Comparison of ENCODE assay signal across 1 cellular context in the genomic region with DNA sequence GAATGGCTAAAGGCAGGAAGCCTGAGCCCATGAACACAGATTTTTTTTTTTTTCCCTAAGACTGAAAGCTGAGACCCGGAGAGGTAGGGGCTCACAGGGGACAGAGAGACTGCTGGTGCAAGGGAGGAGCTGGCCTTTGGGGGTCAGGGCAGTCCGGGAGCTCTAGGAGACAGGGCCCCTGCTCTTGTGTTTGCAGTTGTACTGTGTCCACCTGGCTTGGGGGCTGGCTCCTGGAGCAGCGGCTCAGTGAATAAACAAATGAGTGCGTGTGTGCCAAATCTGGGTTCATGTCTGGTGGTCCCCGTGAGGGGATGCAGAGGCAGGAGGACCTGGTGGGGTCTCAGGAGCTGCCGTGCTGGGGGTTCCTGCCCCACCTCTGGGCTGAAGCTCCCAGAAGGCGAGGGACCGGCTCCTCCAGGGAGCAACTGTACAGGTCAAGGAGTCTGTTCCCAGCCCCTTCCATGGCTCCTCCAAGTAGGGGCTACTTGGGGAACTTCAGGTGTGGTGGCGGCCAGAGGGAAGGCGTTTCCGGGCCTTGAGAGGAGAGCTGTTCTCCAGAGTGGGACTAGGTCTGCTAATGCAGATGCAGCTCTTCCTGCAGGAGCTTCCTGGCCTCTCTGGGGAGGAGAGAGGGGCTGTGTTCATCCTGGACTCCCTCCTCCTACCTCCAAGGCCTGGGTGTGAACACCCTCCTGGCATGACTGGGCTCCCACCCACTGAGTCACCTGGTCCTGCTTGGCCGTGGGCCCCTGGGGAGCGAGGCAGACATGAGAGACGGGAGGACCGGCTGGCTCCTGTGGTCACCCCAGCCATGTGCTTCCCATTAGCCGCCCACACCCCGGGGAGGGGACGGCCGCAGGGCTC.
A peak's percentile ranks its signal among the peaks of the same experiment; 100 is the strongest.
TF ChIP-seq lines count a peak whose summit lies in the region.

No MANE protein-coding gene starts in this region.

TF ChIP-seq in HepG2, 621 proteins besides CTCF, POLR2A, EP300 and RAD21 (continued from another document and continues in another):
- TF ChIP-seq, protein P1, sequence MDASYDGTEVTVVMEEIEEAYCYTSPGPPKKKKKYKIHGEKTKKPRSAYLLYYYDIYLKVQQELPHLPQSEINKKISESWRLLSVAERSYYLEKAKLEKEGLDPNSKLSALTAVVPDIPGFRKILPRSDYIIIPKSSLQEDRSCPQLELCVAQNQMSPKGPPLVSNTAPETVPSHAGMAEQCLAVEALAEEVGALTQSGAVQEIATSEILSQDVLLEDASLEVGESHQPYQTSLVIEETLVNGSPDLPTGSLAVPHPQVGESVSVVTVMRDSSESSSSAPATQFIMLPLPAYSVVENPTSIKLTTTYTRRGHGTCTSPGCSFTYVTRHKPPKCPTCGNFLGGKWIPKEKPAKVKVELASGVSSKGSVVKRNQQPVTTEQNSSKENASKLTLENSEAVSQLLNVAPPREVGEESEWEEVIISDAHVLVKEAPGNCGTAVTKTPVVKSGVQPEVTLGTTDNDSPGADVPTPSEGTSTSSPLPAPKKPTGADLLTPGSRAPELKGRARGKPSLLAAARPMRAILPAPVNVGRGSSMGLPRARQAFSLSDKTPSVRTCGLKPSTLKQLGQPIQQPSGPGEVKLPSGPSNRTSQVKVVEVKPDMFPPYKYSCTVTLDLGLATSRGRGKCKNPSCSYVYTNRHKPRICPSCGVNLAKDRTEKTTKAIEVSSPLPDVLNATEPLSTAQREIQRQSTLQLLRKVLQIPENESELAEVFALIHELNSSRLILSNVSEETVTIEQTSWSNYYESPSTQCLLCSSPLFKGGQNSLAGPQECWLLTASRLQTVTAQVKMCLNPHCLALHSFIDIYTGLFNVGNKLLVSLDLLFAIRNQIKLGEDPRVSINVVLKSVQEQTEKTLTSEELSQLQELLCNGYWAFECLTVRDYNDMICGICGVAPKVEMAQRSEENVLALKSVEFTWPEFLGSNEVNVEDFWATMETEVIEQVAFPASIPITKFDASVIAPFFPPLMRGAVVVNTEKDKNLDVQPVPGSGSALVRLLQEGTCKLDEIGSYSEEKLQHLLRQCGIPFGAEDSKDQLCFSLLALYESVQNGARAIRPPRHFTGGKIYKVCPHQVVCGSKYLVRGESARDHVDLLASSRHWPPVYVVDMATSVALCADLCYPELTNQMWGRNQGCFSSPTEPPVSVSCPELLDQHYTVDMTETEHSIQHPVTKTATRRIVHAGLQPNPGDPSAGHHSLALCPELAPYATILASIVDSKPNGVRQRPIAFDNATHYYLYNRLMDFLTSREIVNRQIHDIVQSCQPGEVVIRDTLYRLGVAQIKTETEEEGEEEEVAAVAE (CRISPR knock-in tag; IDR thresholded peaks at IDR 0.05; ENCODE audit: borderline replicate concordance), result peak; percentile 58; the same call in 1 of the 2 replicates
- TF ChIP-seq MEF2D (CRISPR knock-in tag; IDR thresholded peaks at IDR 0.05), result no peak; the same call in none of the 2 replicates
- no peak for TF ChIP-seq KLF9 (CRISPR knock-in tag; IDR thresholded peaks at IDR 0.05; ENCODE audit: low read depth)
- TF ChIP-seq CBFB (CRISPR knock-in tag; IDR thresholded peaks at IDR 0.05), result peak; percentile 75; the same call in 1 of the 2 replicates
- no peak; the same call in 1 of the 2 replicates for TF ChIP-seq ELF3 (CRISPR knock-in tag; IDR thresholded peaks at IDR 0.05)
- TF ChIP-seq, protein P2, sequence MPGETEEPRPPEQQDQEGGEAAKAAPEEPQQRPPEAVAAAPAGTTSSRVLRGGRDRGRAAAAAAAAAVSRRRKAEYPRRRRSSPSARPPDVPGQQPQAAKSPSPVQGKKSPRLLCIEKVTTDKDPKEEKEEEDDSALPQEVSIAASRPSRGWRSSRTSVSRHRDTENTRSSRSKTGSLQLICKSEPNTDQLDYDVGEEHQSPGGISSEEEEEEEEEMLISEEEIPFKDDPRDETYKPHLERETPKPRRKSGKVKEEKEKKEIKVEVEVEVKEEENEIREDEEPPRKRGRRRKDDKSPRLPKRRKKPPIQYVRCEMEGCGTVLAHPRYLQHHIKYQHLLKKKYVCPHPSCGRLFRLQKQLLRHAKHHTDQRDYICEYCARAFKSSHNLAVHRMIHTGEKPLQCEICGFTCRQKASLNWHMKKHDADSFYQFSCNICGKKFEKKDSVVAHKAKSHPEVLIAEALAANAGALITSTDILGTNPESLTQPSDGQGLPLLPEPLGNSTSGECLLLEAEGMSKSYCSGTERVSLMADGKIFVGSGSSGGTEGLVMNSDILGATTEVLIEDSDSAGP (CRISPR knock-in tag; IDR thresholded peaks at IDR 0.05; ENCODE audit: borderline replicate concordance), result peak; percentile 88; the same call in 1 of the 2 replicates
- TF ChIP-seq PRMT3 (CRISPR knock-in tag; IDR thresholded peaks at IDR 0.05; ENCODE audit: borderline replicate concordance, low read depth), result peak; percentile 88; the same call in 1 of the 2 replicates
- no peak for TF ChIP-seq CHD4 (IDR thresholded peaks at IDR 0.05; ENCODE audit: borderline replicate concordance, low read length)
- no peak for TF ChIP-seq FOXM1 (CRISPR knock-in tag; IDR thresholded peaks at IDR 0.05)
- TF ChIP-seq, protein P3, sequence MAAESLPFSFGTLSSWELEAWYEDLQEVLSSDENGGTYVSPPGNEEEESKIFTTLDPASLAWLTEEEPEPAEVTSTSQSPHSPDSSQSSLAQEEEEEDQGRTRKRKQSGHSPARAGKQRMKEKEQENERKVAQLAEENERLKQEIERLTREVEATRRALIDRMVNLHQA (CRISPR knock-in tag; IDR thresholded peaks at IDR 0.05), result peak; percentile 30; the same call in 1 of the 2 replicates
- peak; percentile 74; the same call in 1 of the 2 replicates for TF ChIP-seq ZNF253 (CRISPR knock-in tag; IDR thresholded peaks at IDR 0.05; ENCODE audit: borderline replicate concordance)
- TF ChIP-seq ZNF136 (CRISPR knock-in tag; IDR thresholded peaks at IDR 0.05; ENCODE audit: low read depth), result no peak
- no peak for TF ChIP-seq IKZF1 (IDR thresholded peaks at IDR 0.05)
- peak; percentile 55 for TF ChIP-seq ZBTB1 (CRISPR knock-in tag; IDR thresholded peaks at IDR 0.05; ENCODE audit: borderline replicate concordance)
- TF ChIP-seq ESRRA (CRISPR knock-in tag; IDR thresholded peaks at IDR 0.05; ENCODE audit: low read depth), result no peak; the same call in 1 of the 2 replicates
- TF ChIP-seq ZNF547 (CRISPR knock-in tag; IDR thresholded peaks at IDR 0.05), result no peak
- no peak for TF ChIP-seq HCFC1 (IDR thresholded peaks at IDR 0.05; ENCODE audit: low read depth, low read length)
- TF ChIP-seq, protein P4, sequence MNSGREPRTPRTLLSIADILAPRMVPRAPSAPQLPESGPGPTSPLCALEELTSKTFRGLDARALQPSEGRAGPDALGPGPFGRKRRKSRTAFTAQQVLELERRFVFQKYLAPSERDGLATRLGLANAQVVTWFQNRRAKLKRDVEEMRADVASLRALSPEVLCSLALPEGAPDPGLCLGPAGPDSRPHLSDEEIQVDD (CRISPR knock-in tag; IDR thresholded peaks at IDR 0.05; ENCODE audit: borderline replicate concordance), result 0 out of 2 replicates have a peak, but pooled peaks have one; percentile 63
- no peak for TF ChIP-seq JARID2 (CRISPR knock-in tag; IDR thresholded peaks at IDR 0.05; ENCODE audit: insufficient replicate concordance)
- TF ChIP-seq ZNF10 (CRISPR knock-in tag; IDR thresholded peaks at IDR 0.05; ENCODE audit: borderline replicate concordance, low read depth), result no peak
- 0 out of 2 replicates have a peak, but pooled peaks have one; percentile 27 for TF ChIP-seq KLF6 (CRISPR knock-in tag; IDR thresholded peaks at IDR 0.05)
- no peak for TF ChIP-seq ZNF274 (CRISPR knock-in tag; IDR thresholded peaks at IDR 0.05)
- TF ChIP-seq, protein P5, sequence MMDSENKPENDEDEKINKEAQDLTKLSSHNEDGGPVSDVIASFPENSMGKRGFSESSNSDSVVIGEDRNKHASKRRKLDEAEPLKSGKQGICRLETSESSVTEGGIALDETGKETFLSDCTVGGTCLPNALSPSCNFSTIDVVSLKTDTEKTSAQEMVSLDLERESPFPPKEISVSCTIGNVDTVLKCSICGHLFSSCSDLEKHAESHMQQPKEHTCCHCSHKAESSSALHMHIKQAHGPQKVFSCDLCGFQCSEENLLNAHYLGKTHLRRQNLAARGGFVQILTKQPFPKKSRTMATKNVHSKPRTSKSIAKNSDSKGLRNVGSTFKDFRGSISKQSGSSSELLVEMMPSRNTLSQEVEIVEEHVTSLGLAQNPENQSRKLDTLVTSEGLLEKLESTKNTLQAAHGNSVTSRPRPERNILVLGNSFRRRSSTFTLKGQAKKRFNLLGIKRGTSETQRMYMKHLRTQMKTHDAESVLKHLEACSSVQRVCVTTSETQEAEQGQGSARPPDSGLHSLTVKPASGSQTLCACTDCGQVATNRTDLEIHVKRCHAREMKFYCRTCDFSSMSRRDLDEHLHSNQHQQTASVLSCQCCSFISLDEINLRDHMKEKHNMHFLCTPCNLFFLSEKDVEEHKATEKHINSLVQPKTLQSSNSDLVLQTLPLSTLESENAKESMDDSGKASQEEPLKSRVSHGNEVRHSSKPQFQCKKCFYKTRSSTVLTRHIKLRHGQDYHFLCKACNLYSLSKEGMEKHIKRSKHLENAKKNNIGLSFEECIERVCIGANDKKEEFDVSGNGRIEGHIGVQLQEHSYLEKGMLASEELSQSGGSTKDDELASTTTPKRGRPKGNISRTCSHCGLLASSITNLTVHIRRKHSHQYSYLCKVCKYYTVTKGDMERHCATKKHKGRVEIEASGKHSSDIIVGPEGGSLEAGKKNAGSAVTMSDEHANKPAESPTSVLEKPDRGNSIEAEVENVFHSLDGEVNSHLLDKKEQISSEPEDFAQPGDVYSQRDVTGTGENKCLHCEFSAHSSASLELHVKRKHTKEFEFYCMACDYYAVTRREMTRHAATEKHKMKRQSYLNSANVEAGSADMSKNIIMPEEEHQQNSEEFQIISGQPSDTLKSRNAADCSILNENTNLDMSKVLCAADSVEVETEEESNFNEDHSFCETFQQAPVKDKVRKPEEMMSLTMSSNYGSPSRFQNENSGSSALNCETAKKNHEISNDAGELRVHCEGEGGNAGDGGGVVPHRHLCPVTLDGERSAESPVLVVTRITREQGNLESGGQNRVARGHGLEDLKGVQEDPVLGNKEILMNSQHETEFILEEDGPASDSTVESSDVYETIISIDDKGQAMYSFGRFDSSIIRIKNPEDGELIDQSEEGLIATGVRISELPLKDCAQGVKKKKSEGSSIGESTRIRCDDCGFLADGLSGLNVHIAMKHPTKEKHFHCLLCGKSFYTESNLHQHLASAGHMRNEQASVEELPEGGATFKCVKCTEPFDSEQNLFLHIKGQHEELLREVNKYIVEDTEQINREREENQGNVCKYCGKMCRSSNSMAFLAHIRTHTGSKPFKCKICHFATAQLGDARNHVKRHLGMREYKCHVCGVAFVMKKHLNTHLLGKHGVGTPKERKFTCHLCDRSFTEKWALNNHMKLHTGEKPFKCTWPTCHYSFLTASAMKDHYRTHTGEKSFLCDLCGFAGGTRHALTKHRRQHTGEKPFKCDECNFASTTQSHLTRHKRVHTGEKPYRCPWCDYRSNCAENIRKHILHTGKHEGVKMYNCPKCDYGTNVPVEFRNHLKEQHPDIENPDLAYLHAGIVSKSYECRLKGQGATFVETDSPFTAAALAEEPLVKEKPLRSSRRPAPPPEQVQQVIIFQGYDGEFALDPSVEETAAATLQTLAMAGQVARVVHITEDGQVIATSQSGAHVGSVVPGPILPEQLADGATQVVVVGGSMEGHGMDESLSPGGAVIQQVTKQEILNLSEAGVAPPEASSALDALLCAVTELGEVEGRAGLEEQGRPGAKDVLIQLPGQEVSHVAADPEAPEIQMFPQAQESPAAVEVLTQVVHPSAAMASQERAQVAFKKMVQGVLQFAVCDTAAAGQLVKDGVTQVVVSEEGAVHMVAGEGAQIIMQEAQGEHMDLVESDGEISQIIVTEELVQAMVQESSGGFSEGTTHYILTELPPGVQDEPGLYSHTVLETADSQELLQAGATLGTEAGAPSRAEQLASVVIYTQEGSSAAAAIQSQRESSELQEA (CRISPR knock-in tag; IDR thresholded peaks at IDR 0.05; ENCODE audit: not compliant biosample characterization), result peak; percentile 57
- TF ChIP-seq AKAP8 (CRISPR knock-in tag; IDR thresholded peaks at IDR 0.05), result peak; percentile 59; the same call in 1 of the 2 replicates
- peak; percentile 56 for TF ChIP-seq SAP130 (CRISPR knock-in tag; IDR thresholded peaks at IDR 0.05; ENCODE audit: low read depth)
- TF ChIP-seq, protein P6, sequence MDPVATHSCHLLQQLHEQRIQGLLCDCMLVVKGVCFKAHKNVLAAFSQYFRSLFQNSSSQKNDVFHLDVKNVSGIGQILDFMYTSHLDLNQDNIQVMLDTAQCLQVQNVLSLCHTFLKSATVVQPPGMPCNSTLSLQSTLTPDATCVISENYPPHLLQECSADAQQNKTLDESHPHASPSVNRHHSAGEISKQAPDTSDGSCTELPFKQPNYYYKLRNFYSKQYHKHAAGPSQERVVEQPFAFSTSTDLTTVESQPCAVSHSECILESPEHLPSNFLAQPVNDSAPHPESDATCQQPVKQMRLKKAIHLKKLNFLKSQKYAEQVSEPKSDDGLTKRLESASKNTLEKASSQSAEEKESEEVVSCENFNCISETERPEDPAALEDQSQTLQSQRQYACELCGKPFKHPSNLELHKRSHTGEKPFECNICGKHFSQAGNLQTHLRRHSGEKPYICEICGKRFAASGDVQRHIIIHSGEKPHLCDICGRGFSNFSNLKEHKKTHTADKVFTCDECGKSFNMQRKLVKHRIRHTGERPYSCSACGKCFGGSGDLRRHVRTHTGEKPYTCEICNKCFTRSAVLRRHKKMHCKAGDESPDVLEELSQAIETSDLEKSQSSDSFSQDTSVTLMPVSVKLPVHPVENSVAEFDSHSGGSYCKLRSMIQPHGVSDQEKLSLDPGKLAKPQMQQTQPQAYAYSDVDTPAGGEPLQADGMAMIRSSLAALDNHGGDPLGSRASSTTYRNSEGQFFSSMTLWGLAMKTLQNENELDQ (CRISPR knock-in tag; IDR thresholded peaks at IDR 0.05; ENCODE audit: borderline replicate concordance), result peak; percentile 41; the same call in 1 of the 2 replicates
- no peak for TF ChIP-seq MZF1 (CRISPR knock-in tag; IDR thresholded peaks at IDR 0.05; ENCODE audit: borderline replicate concordance)
- no peak for TF ChIP-seq ZNF883 (CRISPR knock-in tag; IDR thresholded peaks at IDR 0.05; ENCODE audit: not compliant biosample characterization)
- TF ChIP-seq JUN (CRISPR knock-in tag; IDR thresholded peaks at IDR 0.05), result no peak; the same call in 1 of the 2 replicates
